8 cellular contexts compared by ENCODE assay signal in genomic region chr11:120302001-120302805, GRCh38. TPM values are rescaled to one million over a fixed set of nuclear protein-coding genes. Genes with fewer than 3 reads are reported as not detected.
A peak's percentile ranks its signal among the peaks of the same experiment; 100 is the strongest.
DNase-seq lines count a peak whose midpoint lies in the region; ATAC-seq, FAIRE-seq and TF ChIP-seq lines count a peak whose summit lies in the region.
"Had no signal": no experiment of that assay in that cellular context is flagged by ENCODE, and none has a peak within 500 bp of the region (broad histone marks: within the 10 kb centered on the region; RNA-seq: fewer than 3 reads in every experiment).

No MANE protein-coding gene starts in this region.

- no TSS peak for BruUV-seq in PC-9 (replicated peaks; lab: Mats Ljungman, UMichigan)

- no peaks in the 10 kb centered on the region for H3K79me2 ChIP-seq in PC-9 (ENCODE audit: low read depth)
- H3K79me2 ChIP-seq in Karpas-422 (ENCODE audit: low read length), result no peaks in the 10 kb centered on the region

- H3K27me3 ChIP-seq in PC-9 (ENCODE audit: insufficient read depth, low read depth) (no peaks in the 10 kb centered on the region), small intestine (ENCODE audit: control insufficient read depth in 2 of 2, insufficient read depth in 2 of 2, low read length in 2 of 2) (no peaks in the 10 kb centered on the region), Karpas-422 (ENCODE audit: low read length) (no peaks in the 10 kb centered on the region)

- H3K4me2 ChIP-seq in PC-9 (peak overlapping the region; percentile 73), Karpas-422 (ENCODE audit: low read depth, low read length, poor library complexity, severe bottlenecking) (no peak overlapping the region)

- H3K9ac ChIP-seq in Karpas-422 (ENCODE audit: low read length), result no peak overlapping the region

- no peak for TF ChIP-seq CTCF in PC-9 (conservative IDR thresholded peaks at IDR 0.05)

- peak overlapping the region; percentile 17; the same call in 1 of the 2 replicates for H3K4me3 ChIP-seq in PC-9
- H3K4me3 ChIP-seq in small intestine (ENCODE audit: low read depth in 1 of 2, low read length in 2 of 2), result no peak overlapping the region
- no peak overlapping the region for H3K4me3 ChIP-seq in Karpas-422 (ENCODE audit: low read length)

- peaks cover 75% of the 10 kb centered on the region for H3K4me1 ChIP-seq in PC-9 (replicated peaks; ENCODE audit: insufficient read depth)
- peaks cover 0 to 4% of the 10 kb centered on the region in 2 donors for H3K4me1 ChIP-seq in small intestine (ENCODE audit: control insufficient read depth in 2 of 2, insufficient read depth in 1 of 2, low read depth in 1 of 2, low read length in 1 of 2)
- no peaks in the 10 kb centered on the region for H3K4me1 ChIP-seq in Karpas-422 (ENCODE audit: low read length)

- no peak for FAIRE-seq in small intestine (lab: Jason Lieb, UNC)

- DNase-seq in PC-9 (peak; percentile 92 to 99), left colon (peak; percentile 63 to 83), small intestine (peak; percentile 44), Karpas-422 (no peak), hypothalamus (lab: John Stamatoyannopoulos, UW) (no peak)

- H2AFZ ChIP-seq in PC-9, result peak overlapping the region; percentile 49; the same call in 1 of the 2 replicates
- no peak overlapping the region for H2AFZ ChIP-seq in Karpas-422 (ENCODE audit: low read length)

- H3K9me2 ChIP-seq in PC-9 (ENCODE audit: insufficient read depth) (no peaks in the 10 kb centered on the region), Karpas-422 (replicated peaks; ENCODE audit: insufficient read depth, low read length) (no peaks in the 10 kb centered on the region)

- POLR2A ChIA-PET in PC-9 (lab: Charles Lee; ENCODE audit: unreplicated experiment), result no interaction called here

- H4K20me1 ChIP-seq in PC-9 (ENCODE audit: insufficient read depth), result no peaks in the 10 kb centered on the region
- H4K20me1 ChIP-seq in Karpas-422 (ENCODE audit: insufficient read depth, low read depth, low read length), result no peaks in the 10 kb centered on the region

- peaks cover 51% of the 10 kb centered on the region for H3F3A ChIP-seq in PC-9 (ENCODE audit: insufficient read depth, low read depth)

- H3K36me3 ChIP-seq in PC-9 (ENCODE audit: low read depth) (no peaks in the 10 kb centered on the region), small intestine (ENCODE audit: control insufficient read depth in 2 of 2, insufficient read depth in 2 of 2, low read length in 2 of 2) (no peaks in the 10 kb centered on the region), Karpas-422 (ENCODE audit: insufficient read depth, low read length) (no peaks in the 10 kb centered on the region)

- ATAC-seq in HG03354 (IDR thresholded peaks at IDR 0.05; ENCODE audit: poor library complexity, severe bottlenecking, unreplicated experiment), result peak; percentile 18
- ATAC-seq in left colon, result peak; percentile 71
- ATAC-seq in HG02852 (IDR thresholded peaks at IDR 0.05; ENCODE audit: unreplicated experiment), result no peak

- CTCF ChIA-PET in PC-9 (lab: Charles Lee), result interaction anchor here (0.5 to 2.1 kb wide), 3 partner anchors 15 to 66 kb away, joined by 4 to 8 read pairs (median 5); no protein-coding TSS in a partner anchor

- WGBS in small intestine, 3 donors, result 23 to 52% (median 31%) methylated on average over 6 of the region's 6 CpGs

- no peaks in the 10 kb centered on the region for H3K9me3 ChIP-seq in PC-9 (ENCODE audit: insufficient read depth, low read depth)
- H3K9me3 ChIP-seq in small intestine (ENCODE audit: control insufficient read depth, low read depth), result no peaks in the 10 kb centered on the region
- no peaks in the 10 kb centered on the region for H3K9me3 ChIP-seq in Karpas-422 (ENCODE audit: low read length)

- intact Hi-C loops in PC-9 (cut with micrococcal nuclease; ENCODE audit: unreplicated experiment) (loop anchor here (1.0 to 10.0 kb wide), 5 partner anchors 15 to 607 kb away; no protein-coding TSS in a partner anchor), left colon (cut with DNase I, micrococcal nuclease) (loop anchor here (5.0 to 10.0 kb wide), 2 partner anchors 65 to 127 kb away; no protein-coding TSS in a partner anchor)

- H3K27ac ChIP-seq in PC-9, result peak overlapping the region; percentile 49
- no peak overlapping the region for H3K27ac ChIP-seq in small intestine (ENCODE audit: low read depth in 1 of 2, low read length in 1 of 2)
- no peak overlapping the region for H3K27ac ChIP-seq in Karpas-422 (ENCODE audit: low read length)

RNA-seq across cellular contexts. Expression of gene TLCD5, which starts 22.9 kb away (rescaled TPM):
- total RNA-seq in PC-9 (2021) (6.0 and 7.7 TPM in 2 replicates), left colon (1 to 10 TPM in 1 of 2 donors, under 1 TPM in 1; 0.49 to 1.1 TPM)
- polyA plus RNA-seq in small intestine, result 1 to 10 TPM in 1 of 3 donors, under 1 TPM in 1, not detected in 1; 0.54 to 1.7 TPM
- 4.3 and 4.5 TPM in 2 replicates for total RNA-seq in Karpas-422 (2014; rRNA removed; shearing (Covaris generic); ENCODE audit: low replicate concordance)
- polyA plus RNA-seq: CD14-positive monocyte had no signal

RNA-seq across cellular contexts. Expression of gene ARHGEF12, which starts 34.0 kb away (rescaled TPM):
- 61.5 and 76.5 TPM in 2 replicates for total RNA-seq in PC-9 (2021)
- 100 to 1,000 TPM in 1 of 2 donors, 10 to 100 TPM in 1; 99.1 to 107 TPM for total RNA-seq in left colon
- 10 to 100 TPM; 15.1 to 22.3 (median 22.1) TPM for polyA plus RNA-seq in small intestine
- 14.0 and 15.4 TPM in 2 replicates for total RNA-seq in Karpas-422 (2014; rRNA removed; shearing (Covaris generic); ENCODE audit: low replicate concordance)

Comparison
In these comparisons a context has a peak if more than half of its experiments do, and no peak if none do; other contexts are left out.
1. DNase-seq: peak in PC-9 (2 of 2), left colon (2 of 2) and small intestine (single experiment); none in Karpas-422 (single experiment) and hypothalamus (0 of 51).